10 cellular contexts compared by ENCODE assay signal in the genomic region with DNA sequence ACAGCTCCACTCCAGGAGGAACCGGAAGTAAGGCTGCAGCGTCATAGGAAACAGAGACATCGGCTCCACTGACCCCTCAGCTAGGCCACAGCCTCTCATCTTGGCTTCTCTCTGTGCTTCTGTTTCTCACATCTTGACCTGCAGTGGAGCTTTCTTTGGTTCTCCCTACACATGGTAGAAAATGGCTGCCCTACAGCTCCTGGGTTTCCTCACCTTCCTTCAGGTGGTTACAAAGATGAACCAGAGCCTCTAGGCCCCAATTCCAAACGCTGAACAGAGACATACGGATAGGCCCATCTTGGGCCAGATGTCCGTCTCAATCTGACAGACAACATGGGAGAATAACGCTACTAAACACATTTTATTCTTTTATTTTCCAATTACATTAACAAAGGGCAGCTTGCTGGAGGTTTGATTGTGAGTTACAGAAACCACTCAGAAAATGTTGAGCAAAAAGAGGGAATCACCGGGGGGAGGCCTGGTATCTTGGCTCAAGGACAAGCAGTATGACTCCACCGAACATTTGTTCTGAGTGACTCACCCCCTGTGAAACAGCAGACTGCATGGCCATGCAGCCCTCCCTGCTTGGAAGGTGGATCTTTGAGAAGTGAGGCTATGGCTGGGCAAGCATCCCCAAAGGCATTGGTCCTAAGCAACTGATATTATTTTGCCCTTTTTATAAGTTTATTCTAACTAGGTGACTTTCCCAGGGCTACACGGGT.
DNase-seq lines count a peak whose midpoint lies in the region; ATAC-seq, FAIRE-seq and TF ChIP-seq lines count a peak whose summit lies in the region.
"Had no signal": no experiment of that assay in that cellular context is flagged by ENCODE, and none has a peak within 500 bp of the region (broad histone marks: within the 10 kb centered on the region; RNA-seq: fewer than 3 reads in every experiment).

No MANE protein-coding gene starts in this region.

- no peak overlapping the region for H3K4me3 ChIP-seq in SJSA1
- H3K4me3 ChIP-seq in smooth muscle cell = no peak overlapping the region
- no peak overlapping the region for H3K4me3 ChIP-seq in stomach

- ATAC-seq in GM18868 (IDR thresholded peaks at IDR 0.05; ENCODE audit: unreplicated experiment) = no peak

- H3K4me1 ChIP-seq in SJSA1 (replicated peaks) (peaks cover 29% of the 10 kb centered on the region), smooth muscle cell (ENCODE audit: low read depth) (peaks cover 20% of the 10 kb centered on the region), stomach (peaks cover 0 to 4% (median under 1%) of the 10 kb centered on the region in 4 donors)

- intact Hi-C loops in stomach (cut with DNase I; ENCODE audit: low total_unique reads) = no loop called here

- H4K20me1 ChIP-seq in smooth muscle cell (ENCODE audit: low read depth) = no peaks in the 10 kb centered on the region

- 69% methylated on average over 10 of the region's 10 CpGs for WGBS in smooth muscle cell (ENCODE audit: low lambda C conversion rate)
- 75 to 87% (median 77%) methylated on average over 10 of the region's 10 CpGs for WGBS in stomach, 5 donors

- TF ChIP-seq EP300 in stomach (IDR thresholded peaks at IDR 0.05) = no peak

- H3K27me3 ChIP-seq in SJSA1 (replicated peaks) = no peaks in the 10 kb centered on the region
- no peaks in the 10 kb centered on the region for H3K27me3 ChIP-seq in smooth muscle cell (ENCODE audit: low read depth)
- no peaks in the 10 kb centered on the region for H3K27me3 ChIP-seq in stomach

- no peaks in the 10 kb centered on the region for H3K36me3 ChIP-seq in SJSA1
- H3K36me3 ChIP-seq in smooth muscle cell (ENCODE audit: low read depth) = no peaks in the 10 kb centered on the region
- H3K36me3 ChIP-seq in stomach = no peaks in the 10 kb centered on the region

- DNase-seq in H54 (ENCODE audit: insufficient read length, low spot score) (peak; percentile 67), SJSA1 (ENCODE audit: low read depth in 1 of 2, low spot score in 2 of 2) (peak; percentile 82 to 92), fibroblast of peridontal ligament (ENCODE audit: extremely low read depth) (peak; percentile 94), smooth muscle cell (lab: John Stamatoyannopoulos, UW; ENCODE audit: unreplicated experiment) (no peak), pons (ENCODE audit: low spot score) (no peak), stomach (no peak)
- DNase-seq: effector memory CD4-positive, alpha-beta T cell; kidney had no signal

- TF ChIP-seq POLR2A in H54 (IDR thresholded peaks at IDR 0.05; ENCODE audit: low read depth, low read length) (no peak), stomach (IDR thresholded peaks at IDR 0.05) (no peak)

- FAIRE-seq in H54 (lab: Jason Lieb, UNC) = peak; percentile 90
- FAIRE-seq: kidney had no signal

- TF ChIP-seq CTCF in smooth muscle cell (IDR thresholded peaks at IDR 0.05; ENCODE audit: borderline replicate concordance, insufficient read depth, poor library complexity, severe bottlenecking) (no peak), stomach (IDR thresholded peaks at IDR 0.05) (no peak)

- peak overlapping the region; percentile 28 for H2AFZ ChIP-seq in smooth muscle cell (ENCODE audit: low read depth)

- no peaks in the 10 kb centered on the region for H3F3A ChIP-seq in smooth muscle cell (ENCODE audit: low read depth)

- H3K79me2 ChIP-seq in smooth muscle cell (ENCODE audit: low read depth) = no peaks in the 10 kb centered on the region

- H3K9ac ChIP-seq in smooth muscle cell (ENCODE audit: low read depth) = no peak overlapping the region

- H3K9me3 ChIP-seq in SJSA1 (replicated peaks) = no peaks in the 10 kb centered on the region
- no peaks in the 10 kb centered on the region for H3K9me3 ChIP-seq in smooth muscle cell (replicated peaks; ENCODE audit: low read depth)
- H3K9me3 ChIP-seq in stomach = no peaks in the 10 kb centered on the region

- peak overlapping the region; percentile 84 for H3K27ac ChIP-seq in SJSA1
- peak overlapping the region; percentile 36 for H3K27ac ChIP-seq in smooth muscle cell (ENCODE audit: low read depth)
- no peak overlapping the region for H3K27ac ChIP-seq in stomach
- H3K27ac ChIP-seq: VCaP had no signal

- no peak overlapping the region for H3K4me2 ChIP-seq in smooth muscle cell

Comparison
In these comparisons a context has a peak if more than half of its experiments do, and no peak if none do; other contexts are left out.
1. DNase-seq: peak in H54 (single experiment), SJSA1 (2 of 2) and fibroblast of peridontal ligament (single experiment); none in smooth muscle cell (single experiment), pons (single experiment) and stomach (single experiment).
2. H3K27ac ChIP-seq: peak in SJSA1 (single experiment) and smooth muscle cell (single experiment); none in stomach (0 of 5).